21 cellular contexts compared by ENCODE assay signal in the genomic region with DNA sequence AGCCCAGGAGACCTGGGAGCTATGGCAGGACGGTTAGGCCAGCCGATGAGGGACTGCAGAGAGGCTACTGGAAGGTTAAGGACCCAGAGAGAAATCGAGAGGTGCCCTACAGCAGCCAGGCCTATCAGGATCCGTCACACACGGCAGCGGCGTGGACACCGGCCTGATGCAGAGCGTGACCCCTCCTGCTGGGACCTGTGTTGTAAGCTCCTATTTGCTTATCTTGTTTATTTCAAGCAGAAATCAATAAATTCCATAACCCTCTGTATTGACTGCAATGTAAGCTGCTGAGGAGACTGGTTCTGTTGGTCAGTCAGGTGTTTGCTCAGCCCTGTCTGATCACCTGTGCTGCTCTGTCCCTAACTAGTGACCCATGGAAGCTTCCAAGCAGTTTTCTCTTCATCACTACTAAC.
"Had no signal": no experiment of that assay in that cellular context is flagged by ENCODE, and none has a peak within 500 bp of the region (broad histone marks: within the 10 kb centered on the region; RNA-seq: fewer than 3 reads in every experiment).

No MANE protein-coding gene starts in this region.

- H3K27ac Mint-ChIP-seq: activated CD4-positive, alpha-beta T cell treated with anti-CD3 and anti-CD28 coated beads for 36 hours; activated naive CD8-positive, alpha-beta T cell treated with anti-CD3 and anti-CD28 coated beads, Interleukin-2, amount 10 ng/mL, durations not matched to agents 7 days and 5 days; activated T-helper 1 cell treated with anti-CD3 and anti-CD28 coated beads, Interleukin-12 subunit alpha, Interleukin-12 subunit beta, Interleukin-2, Interleukin-4 antibody, amounts not matched to agents 30 ng/mL and 10 ng/mL and 1 ng/mL, durations not matched to agents 14 hours and 24 hours and 36 hours had no signal

- H3K9me3 Mint-ChIP-seq: activated naive CD8-positive, alpha-beta T cell treated with anti-CD3 and anti-CD28 coated beads, Interleukin-2, amount 10 ng/mL, durations not matched to agents 7 days and 5 days; activated T-helper 1 cell treated with anti-CD3 and anti-CD28 coated beads, Interleukin-12 subunit alpha, Interleukin-12 subunit beta, Interleukin-2, Interleukin-4 antibody, amounts not matched to agents 30 ng/mL and 10 ng/mL and 1 ng/mL, durations not matched to agents 14 hours and 24 hours and 36 hours; brain; neural crest cell had no signal

- H3K27me3 Mint-ChIP-seq: activated CD4-positive, alpha-beta T cell treated with anti-CD3 and anti-CD28 coated beads for 36 hours; activated naive CD8-positive, alpha-beta T cell treated with anti-CD3 and anti-CD28 coated beads, Interleukin-2, amount 10 ng/mL, durations not matched to agents 7 days and 5 days; brain had no signal

- H3K27ac ChIP-seq: colonic mucosa, left lung, sigmoid colon, transverse colon had no signal

- H3K4me3 Mint-ChIP-seq: activated CD4-positive, alpha-beta T cell treated with anti-CD3 and anti-CD28 coated beads for 36 hours; activated naive CD8-positive, alpha-beta T cell treated with anti-CD3 and anti-CD28 coated beads, Interleukin-2, amount 10 ng/mL, durations not matched to agents 7 days and 5 days; activated T-helper 1 cell treated with anti-CD3 and anti-CD28 coated beads, Interleukin-12 subunit alpha, Interleukin-12 subunit beta, Interleukin-2, Interleukin-4 antibody, amounts not matched to agents 30 ng/mL and 10 ng/mL and 1 ng/mL, durations not matched to agents 14 hours and 24 hours and 36 hours; brain; neural crest cell had no signal

- ATAC-seq: activated CD4-positive, alpha-beta T cell treated with anti-CD3 and anti-CD28 coated beads for 36 hours; left lung had no signal

- H3K4me1 Mint-ChIP-seq: activated CD4-positive, alpha-beta T cell treated with anti-CD3 and anti-CD28 coated beads for 36 hours; activated naive CD8-positive, alpha-beta T cell treated with anti-CD3 and anti-CD28 coated beads, Interleukin-2, amount 10 ng/mL, durations not matched to agents 7 days and 5 days had no signal

- DNase-seq: activated CD4-positive, alpha-beta T cell treated with anti-CD3 and anti-CD28 coated beads for 36 hours; activated CD4-positive, alpha-beta T cell treated with anti-CD3 and anti-CD28 coated beads, Interleukin-2, amount 50 U/mL, for 48 hours; activated naive CD4-positive, alpha-beta T cell; activated naive CD8-positive, alpha-beta T cell treated with anti-CD3 and anti-CD28 coated beads, Interleukin-2, amount 10 ng/mL, durations not matched to agents 7 days and 5 days; activated T-cell treated with anti-CD3 and anti-CD28 coated beads for 4 hours; amygdala; central memory CD4-positive, alpha-beta T cell; colonic mucosa; erythroblast; foreskin melanocyte; hypothalamus; islet precursor cell; left lung; mammary epithelial cell; sigmoid colon; stimulated activated CD4-positive, alpha-beta T cell treated with anti-CD3 and anti-CD28 coated beads, Interleukin-4, amount 100 ng/mL, for 4 hours; stimulated activated naive CD4-positive, alpha-beta T cell; transverse colon had no signal
